20 cellular contexts compared by ENCODE assay signal in the genomic region with DNA sequence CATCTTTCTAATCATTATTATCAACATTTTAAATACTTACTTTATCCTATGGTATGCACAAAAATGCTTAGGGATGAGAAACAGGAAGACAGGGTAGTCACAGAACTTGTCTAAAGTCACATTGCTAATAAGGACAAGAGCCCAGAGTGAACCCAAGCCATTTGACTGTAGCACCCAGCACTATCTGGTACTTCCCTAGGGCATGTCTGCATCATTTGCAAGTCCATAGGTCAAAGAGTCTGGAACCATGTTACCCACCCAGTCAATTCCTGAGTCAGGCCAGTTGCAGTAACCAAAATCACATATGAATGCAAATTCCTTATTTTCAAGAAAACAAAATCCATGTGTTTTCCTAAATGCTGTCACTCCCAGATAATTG. TPM values are rescaled to one million over a fixed set of nuclear protein-coding genes. Genes with fewer than 3 reads are reported as not detected.
"Had no signal": no experiment of that assay in that cellular context is flagged by ENCODE, and none has a peak within 500 bp of the region (broad histone marks: within the 10 kb centered on the region; RNA-seq: fewer than 3 reads in every experiment).

No MANE protein-coding gene starts in this region.

- H3K79me2 ChIP-seq: parathyroid adenoma had no signal

- H3K4me1 ChIP-seq: left lung, lower lobe of right lung, neural progenitor cell, parathyroid adenoma, thyroid gland had no signal

- H3K9me3 Mint-ChIP-seq: naive thymus-derived CD4-positive, alpha-beta T cell; nephron; neural progenitor cell; stimulated activated effector memory CD8-positive, alpha-beta T cell treated with anti-CD3 and anti-CD28 coated beads, Interleukin-12 subunit alpha, Interleukin-12 subunit beta, amount 100 ng/mL, for 72 hours; type B pancreatic cell had no signal

- H3K27ac ChIP-seq: dorsolateral prefrontal cortex, left lung, lower lobe of right lung, neural progenitor cell, parathyroid adenoma, right lobe of liver, stomach, thyroid gland had no signal

- H3K9ac ChIP-seq: neural progenitor cell, parathyroid adenoma had no signal

- ATAC-seq: left lung; lower lobe of right lung; naive thymus-derived CD4-positive, alpha-beta T cell; stimulated activated effector memory CD8-positive, alpha-beta T cell treated with anti-CD3 and anti-CD28 coated beads, Interleukin-12 subunit alpha, Interleukin-12 subunit beta, amount 100 ng/mL, for 72 hours had no signal

- H2AFZ ChIP-seq: neural progenitor cell, parathyroid adenoma had no signal

- H3K9me3 ChIP-seq: left lung, lower lobe of right lung, right lobe of liver, stomach, thyroid gland had no signal

- H3K27me3 ChIP-seq: left lung, right lobe of liver, stomach, thyroid gland had no signal

- DNase-seq: dorsolateral prefrontal cortex; effector CD4-positive, alpha-beta T cell; hypothalamus; immature natural killer cell; islet precursor cell; left lung; lower lobe of right lung; naive thymus-derived CD4-positive, alpha-beta T cell; right lobe of liver; stimulated activated CD4-positive, alpha-beta T cell treated with anti-CD3 and anti-CD28 coated beads, Interleukin-2, amount 100 ng/mL, for 24 hours; stimulated activated CD4-positive, alpha-beta T cell treated with anti-CD3 and anti-CD28 coated beads, Interleukin-4, amount 100 ng/mL, for 24 hours; stimulated activated naive CD4-positive, alpha-beta T cell treated with Interleukin-2 at 50 U/mL for 16 hours; stomach; thyroid gland had no signal

- H3K4me1 Mint-ChIP-seq: immature natural killer cell; naive thymus-derived CD4-positive, alpha-beta T cell; neural progenitor cell; stimulated activated effector memory CD8-positive, alpha-beta T cell treated with anti-CD3 and anti-CD28 coated beads, Interleukin-12 subunit alpha, Interleukin-12 subunit beta, amount 100 ng/mL, for 72 hours had no signal

- H3K4me3 Mint-ChIP-seq: immature natural killer cell; naive thymus-derived CD4-positive, alpha-beta T cell; nephron; neural progenitor cell; stimulated activated effector memory CD8-positive, alpha-beta T cell treated with anti-CD3 and anti-CD28 coated beads, Interleukin-12 subunit alpha, Interleukin-12 subunit beta, amount 100 ng/mL, for 72 hours; type B pancreatic cell had no signal

- H3K4me3 ChIP-seq: dorsolateral prefrontal cortex, left lung, lower lobe of right lung, neural progenitor cell, right lobe of liver, stomach, thyroid gland had no signal

- H3K36me3 Mint-ChIP-seq: immature natural killer cell; naive thymus-derived CD4-positive, alpha-beta T cell; neural progenitor cell; stimulated activated effector memory CD8-positive, alpha-beta T cell treated with anti-CD3 and anti-CD28 coated beads, Interleukin-12 subunit alpha, Interleukin-12 subunit beta, amount 100 ng/mL, for 72 hours; type B pancreatic cell had no signal

- H3K27ac Mint-ChIP-seq: immature natural killer cell; naive thymus-derived CD4-positive, alpha-beta T cell; nephron; neural progenitor cell; progenitor cell of endocrine pancreas; stimulated activated effector memory CD8-positive, alpha-beta T cell treated with anti-CD3 and anti-CD28 coated beads, Interleukin-12 subunit alpha, Interleukin-12 subunit beta, amount 100 ng/mL, for 72 hours; type B pancreatic cell had no signal

- H3K36me3 ChIP-seq: left lung, lower lobe of right lung, neural progenitor cell, right lobe of liver, stomach, thyroid gland had no signal

- H3K4me2 ChIP-seq: neural progenitor cell had no signal

RNA-seq across cellular contexts. Expression of a gene that starts 19.1 kb away (rescaled TPM):
- total RNA-seq: lower lobe of right lung had no signal
